In genomic region chr19:47210689-47211316, GRCh38 we compare ENCODE assay signal across 1 cellular context.
TF ChIP-seq lines count a peak whose summit lies in the region.

No MANE protein-coding gene starts in this region.

TF ChIP-seq in K562, 482 proteins besides CTCF, POLR2A, EP300 and RAD21 (continued from another document and continues in another):
- TF ChIP-seq, protein P1, sequence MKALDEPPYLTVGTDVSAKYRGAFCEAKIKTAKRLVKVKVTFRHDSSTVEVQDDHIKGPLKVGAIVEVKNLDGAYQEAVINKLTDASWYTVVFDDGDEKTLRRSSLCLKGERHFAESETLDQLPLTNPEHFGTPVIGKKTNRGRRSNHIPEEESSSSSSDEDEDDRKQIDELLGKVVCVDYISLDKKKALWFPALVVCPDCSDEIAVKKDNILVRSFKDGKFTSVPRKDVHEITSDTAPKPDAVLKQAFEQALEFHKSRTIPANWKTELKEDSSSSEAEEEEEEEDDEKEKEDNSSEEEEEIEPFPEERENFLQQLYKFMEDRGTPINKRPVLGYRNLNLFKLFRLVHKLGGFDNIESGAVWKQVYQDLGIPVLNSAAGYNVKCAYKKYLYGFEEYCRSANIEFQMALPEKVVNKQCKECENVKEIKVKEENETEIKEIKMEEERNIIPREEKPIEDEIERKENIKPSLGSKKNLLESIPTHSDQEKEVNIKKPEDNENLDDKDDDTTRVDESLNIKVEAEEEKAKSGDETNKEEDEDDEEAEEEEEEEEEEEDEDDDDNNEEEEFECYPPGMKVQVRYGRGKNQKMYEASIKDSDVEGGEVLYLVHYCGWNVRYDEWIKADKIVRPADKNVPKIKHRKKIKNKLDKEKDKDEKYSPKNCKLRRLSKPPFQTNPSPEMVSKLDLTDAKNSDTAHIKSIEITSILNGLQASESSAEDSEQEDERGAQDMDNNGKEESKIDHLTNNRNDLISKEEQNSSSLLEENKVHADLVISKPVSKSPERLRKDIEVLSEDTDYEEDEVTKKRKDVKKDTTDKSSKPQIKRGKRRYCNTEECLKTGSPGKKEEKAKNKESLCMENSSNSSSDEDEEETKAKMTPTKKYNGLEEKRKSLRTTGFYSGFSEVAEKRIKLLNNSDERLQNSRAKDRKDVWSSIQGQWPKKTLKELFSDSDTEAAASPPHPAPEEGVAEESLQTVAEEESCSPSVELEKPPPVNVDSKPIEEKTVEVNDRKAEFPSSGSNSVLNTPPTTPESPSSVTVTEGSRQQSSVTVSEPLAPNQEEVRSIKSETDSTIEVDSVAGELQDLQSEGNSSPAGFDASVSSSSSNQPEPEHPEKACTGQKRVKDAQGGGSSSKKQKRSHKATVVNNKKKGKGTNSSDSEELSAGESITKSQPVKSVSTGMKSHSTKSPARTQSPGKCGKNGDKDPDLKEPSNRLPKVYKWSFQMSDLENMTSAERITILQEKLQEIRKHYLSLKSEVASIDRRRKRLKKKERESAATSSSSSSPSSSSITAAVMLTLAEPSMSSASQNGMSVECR (CRISPR knock-in tag; IDR thresholded peaks at IDR 0.05): no peak
- TF ChIP-seq ZNF592 (IDR thresholded peaks at IDR 0.05): peak; percentile 99
- peak; percentile 87 for TF ChIP-seq MYC (IDR thresholded peaks at IDR 0.05; ENCODE audit: low read depth, low read length)
- no peak for TF ChIP-seq MYC (CRISPR knock-in tag; IDR thresholded peaks at IDR 0.05; ENCODE audit: borderline replicate concordance, low read depth)
- TF ChIP-seq ZNF707 (CRISPR knock-in tag; conservative IDR thresholded peaks at IDR 0.05): no peak; the same call in 1 of the 2 replicates
- TF ChIP-seq, protein P2, sequence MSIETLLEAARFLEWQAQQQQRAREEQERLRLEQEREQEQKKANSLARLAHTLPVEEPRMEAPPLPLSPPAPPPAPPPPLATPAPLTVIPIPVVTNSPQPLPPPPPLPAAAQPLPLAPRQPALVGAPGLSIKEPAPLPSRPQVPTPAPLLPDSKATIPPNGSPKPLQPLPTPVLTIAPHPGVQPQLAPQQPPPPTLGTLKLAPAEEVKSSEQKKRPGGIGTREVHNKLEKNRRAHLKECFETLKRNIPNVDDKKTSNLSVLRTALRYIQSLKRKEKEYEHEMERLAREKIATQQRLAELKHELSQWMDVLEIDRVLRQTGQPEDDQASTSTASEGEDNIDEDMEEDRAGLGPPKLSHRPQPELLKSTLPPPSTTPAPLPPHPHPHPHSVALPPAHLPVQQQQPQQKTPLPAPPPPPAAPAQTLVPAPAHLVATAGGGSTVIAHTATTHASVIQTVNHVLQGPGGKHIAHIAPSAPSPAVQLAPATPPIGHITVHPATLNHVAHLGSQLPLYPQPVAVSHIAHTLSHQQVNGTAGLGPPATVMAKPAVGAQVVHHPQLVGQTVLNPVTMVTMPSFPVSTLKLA (conservative IDR thresholded peaks at IDR 0.05): peak; percentile 66 to 74
- TF ChIP-seq ZNF175 (CRISPR knock-in tag; IDR thresholded peaks at IDR 0.05; ENCODE audit: low read depth): peak; percentile 96
- TF ChIP-seq BMI1 (IDR thresholded peaks at IDR 0.05; ENCODE audit: low read length): no peak
- TF ChIP-seq, protein P3, sequence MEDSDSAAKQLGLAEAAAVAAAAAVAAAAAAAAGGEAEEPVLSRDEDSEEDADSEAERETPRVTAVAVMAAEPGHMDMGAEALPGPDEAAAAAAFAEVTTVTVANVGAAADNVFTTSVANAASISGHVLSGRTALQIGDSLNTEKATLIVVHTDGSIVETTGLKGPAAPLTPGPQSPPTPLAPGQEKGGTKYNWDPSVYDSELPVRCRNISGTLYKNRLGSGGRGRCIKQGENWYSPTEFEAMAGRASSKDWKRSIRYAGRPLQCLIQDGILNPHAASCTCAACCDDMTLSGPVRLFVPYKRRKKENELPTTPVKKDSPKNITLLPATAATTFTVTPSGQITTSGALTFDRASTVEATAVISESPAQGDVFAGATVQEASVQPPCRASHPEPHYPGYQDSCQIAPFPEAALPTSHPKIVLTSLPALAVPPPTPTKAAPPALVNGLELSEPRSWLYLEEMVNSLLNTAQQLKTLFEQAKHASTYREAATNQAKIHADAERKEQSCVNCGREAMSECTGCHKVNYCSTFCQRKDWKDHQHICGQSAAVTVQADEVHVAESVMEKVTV (CRISPR knock-in tag; IDR thresholded peaks at IDR 0.05): peak; percentile 86
- TF ChIP-seq HOXB6 (CRISPR knock-in tag; IDR thresholded peaks at IDR 0.05; ENCODE audit: borderline replicate concordance): no peak
- peak; percentile 74; the same call in 1 of the 2 replicates for TF ChIP-seq ZNF76 (CRISPR knock-in tag; IDR thresholded peaks at IDR 0.05; ENCODE audit: borderline replicate concordance)
- TF ChIP-seq POLR3G (IDR thresholded peaks at IDR 0.05; ENCODE audit: extremely low read depth, insufficient read length, insufficient replicate concordance): no peak
- TF ChIP-seq HDAC6 (IDR thresholded peaks at IDR 0.05; ENCODE audit: low read depth, low read length): no peak
- TF ChIP-seq ZNF263 (CRISPR knock-in tag; IDR thresholded peaks at IDR 0.05; ENCODE audit: borderline replicate concordance): no peak
- TF ChIP-seq NFATC3 (IDR thresholded peaks at IDR 0.05): no peak
- no peak for TF ChIP-seq CAMTA2 (CRISPR knock-in tag; conservative IDR thresholded peaks at IDR 0.05)
- TF ChIP-seq NR2C2 (CRISPR knock-in tag; IDR thresholded peaks at IDR 0.05): no peak
- TF ChIP-seq NR2C2 (tag; IDR thresholded peaks at IDR 0.05): peak; percentile 75
- TF ChIP-seq ILF3 (IDR thresholded peaks at IDR 0.05; ENCODE audit: borderline replicate concordance): no peak
- no peak for TF ChIP-seq EGR1 (conservative IDR thresholded peaks at IDR 0.05)
- TF ChIP-seq, protein P4, sequence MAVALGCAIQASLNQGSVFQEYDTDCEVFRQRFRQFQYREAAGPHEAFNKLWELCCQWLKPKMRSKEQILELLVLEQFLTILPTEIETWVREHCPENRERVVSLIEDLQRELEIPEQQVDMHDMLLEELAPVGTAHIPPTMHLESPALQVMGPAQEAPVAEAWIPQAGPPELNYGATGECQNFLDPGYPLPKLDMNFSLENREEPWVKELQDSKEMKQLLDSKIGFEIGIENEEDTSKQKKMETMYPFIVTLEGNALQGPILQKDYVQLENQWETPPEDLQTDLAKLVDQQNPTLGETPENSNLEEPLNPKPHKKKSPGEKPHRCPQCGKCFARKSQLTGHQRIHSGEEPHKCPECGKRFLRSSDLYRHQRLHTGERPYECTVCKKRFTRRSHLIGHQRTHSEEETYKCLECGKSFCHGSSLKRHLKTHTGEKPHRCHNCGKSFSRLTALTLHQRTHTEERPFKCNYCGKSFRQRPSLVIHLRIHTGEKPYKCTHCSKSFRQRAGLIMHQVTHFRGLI (CRISPR knock-in tag; IDR thresholded peaks at IDR 0.05): peak; percentile 16; the same call in 1 of the 2 replicates
- TF ChIP-seq ELK1 (CRISPR knock-in tag; IDR thresholded peaks at IDR 0.05): no peak
- TF ChIP-seq ESRRB (CRISPR knock-in tag; IDR thresholded peaks at IDR 0.05; ENCODE audit: borderline replicate concordance): no peak
- TF ChIP-seq HMBOX1 (IDR thresholded peaks at IDR 0.05): 0 out of 2 replicates have a peak, but pooled peaks have one; percentile 16
- TF ChIP-seq ELK3 (CRISPR knock-in tag; IDR thresholded peaks at IDR 0.05): no peak
- no peak for TF ChIP-seq THAP12 (CRISPR knock-in tag; IDR thresholded peaks at IDR 0.05)
- no peak for TF ChIP-seq HDAC3 (IDR thresholded peaks at IDR 0.05; ENCODE audit: borderline replicate concordance, partially characterized antibody)
- TF ChIP-seq LCOR (CRISPR knock-in tag; IDR thresholded peaks at IDR 0.05): 0 out of 2 replicates have a peak, but pooled peaks have one; percentile 26
- TF ChIP-seq BRF1 (IDR thresholded peaks at IDR 0.05; ENCODE audit: borderline replicate concordance, extremely low read depth, insufficient read length): no peak
- no peak for TF ChIP-seq ZC3H8 (IDR thresholded peaks at IDR 0.05)
- TF ChIP-seq ARID1B (IDR thresholded peaks at IDR 0.05): peak; percentile 35; the same call in 1 of the 2 replicates
- no peak for TF ChIP-seq SRSF1 (IDR thresholded peaks at IDR 0.05; ENCODE audit: low read depth, low read length)
- peak in 1 of 3 experiments; percentile 70; a peak in 1 of 6 replicates for TF ChIP-seq ZBTB11 (CRISPR knock-in tag; IDR thresholded peaks at IDR 0.05)
- peak; percentile 87 for TF ChIP-seq SMAD4 (CRISPR knock-in tag; conservative IDR thresholded peaks at IDR 0.05)
- peak; percentile 78; the same call in 1 of the 2 replicates for TF ChIP-seq KLF6 (CRISPR knock-in tag; IDR thresholded peaks at IDR 0.05; ENCODE audit: borderline replicate concordance)
